ENCODE assay signal across 17 cellular contexts in genomic region chr22:49947296-49947622, GRCh38. TPM values are rescaled to one million over a fixed set of nuclear protein-coding genes. Genes with fewer than 3 reads are reported as not detected.
DNase-seq lines count a peak whose midpoint lies in the region; ATAC-seq and TF ChIP-seq lines count a peak whose summit lies in the region.
"Had no signal": no experiment of that assay in that cellular context is flagged by ENCODE, and none has a peak within 500 bp of the region (broad histone marks: within the 10 kb centered on the region; RNA-seq: fewer than 3 reads in every experiment).

No MANE protein-coding gene starts in this region.

- H3K36me3 Mint-ChIP-seq in brain: no peaks in the 10 kb centered on the region
- H3K36me3 Mint-ChIP-seq in naive thymus-derived CD4-positive, alpha-beta T cell: peaks cover 0 to 5% (median 0%) of the 10 kb centered on the region in 5 donors

- no peak overlapping the region; the same call in 1 of the 2 replicates for H3K14ac ChIP-seq in IMR-90 (replicated peaks; ENCODE audit: low read depth, low read length)

- H3K27ac ChIP-seq in IMR-90 (ENCODE audit: insufficient read depth, low read length) (no peak overlapping the region), upper lobe of left lung (peak overlapping the region; percentile 80 to 99 (median 91))
- H3K27ac ChIP-seq in naive thymus-derived CD4-positive, alpha-beta T cell (ENCODE audit: low read depth, low read length): peak overlapping the region; percentile 86

- H2BK20ac ChIP-seq in IMR-90 (ENCODE audit: low read depth, low read length): no peak overlapping the region

- H3K79me1 ChIP-seq in IMR-90 (ENCODE audit: low read depth in 1 of 2, low read length in 2 of 2): 0 out of 4 replicates have a peak, but pooled peaks cover 0 to 4% of the 10 kb centered on the region in 2 experiments

- POLR2A ChIA-PET in IMR-90 (lab: Charles Lee; ENCODE audit: unreplicated experiment): no interaction called here
- POLR2A ChIA-PET in naive thymus-derived CD4-positive, alpha-beta T cell (lab: Charles Lee): interaction anchor here (0.8 to 2.0 kb wide), 4 partner anchors 12 to 29 kb away, joined by 3 to 14 read pairs (median 8); partner anchors contain the start of genes ALG12, CRELD2 and PIM3

- H3K27me3 Mint-ChIP-seq in brain: no peaks in the 10 kb centered on the region
- H3K27me3 Mint-ChIP-seq in naive thymus-derived CD4-positive, alpha-beta T cell: no peaks in the 10 kb centered on the region
- H3K27me3 Mint-ChIP-seq: activated T-cell treated with anti-CD3 and anti-CD28 coated beads, Interleukin-2, amount 50 U/mL, for 24 hours had no signal

- H4K20me1 ChIP-seq in IMR-90 (ENCODE audit: insufficient read depth, low read length): no peaks in the 10 kb centered on the region

- H3K4ac ChIP-seq in IMR-90 (ENCODE audit: low read depth, low read length): peak overlapping the region; percentile 43; the same call in 1 of the 2 replicates

- 75% methylated on average over 5 of the region's 6 CpGs; no CpG with 5 or more reads in 1 of the 2 experiments for WGBS in IMR-90 (ENCODE audit: extremely low coverage in 2 of 2, insufficient read length in 1 of 2), 2 experiments
- WGBS in upper lobe of left lung, 2 donors: 69% methylated on average over 6 of the region's 6 CpGs; no CpG with 5 or more reads in 1 of the 2 donors

- dilution Hi-C loops in IMR-90 (cut with HindIII; ENCODE audit: low sequenced_read_pairs, unreplicated experiment): no loop called here

- no peak overlapping the region for H3K9ac ChIP-seq in IMR-90 (ENCODE audit: low read depth, low read length)

- H3K23ac ChIP-seq in IMR-90 (ENCODE audit: low read depth, low read length): no peak overlapping the region

- H3K56ac ChIP-seq in IMR-90 (ENCODE audit: extremely low read depth, insufficient read depth, low read length): no peak overlapping the region

- no peak for TF ChIP-seq EP300 in upper lobe of left lung (IDR thresholded peaks at IDR 0.05)

- H3K9me1 ChIP-seq in IMR-90 (ENCODE audit: insufficient read depth, low read length): peaks cover 13% of the 10 kb centered on the region

- H3K36me3 ChIP-seq in IMR-90 (ENCODE audit: control insufficient read depth, insufficient read depth, low read length) (no peaks in the 10 kb centered on the region), upper lobe of left lung (no peaks in the 10 kb centered on the region)
- no peaks in the 10 kb centered on the region for H3K36me3 ChIP-seq in naive thymus-derived CD4-positive, alpha-beta T cell (ENCODE audit: control insufficient read depth in 2 of 3, insufficient read depth in 3 of 3, low read length in 3 of 3)

- H3K9me3 Mint-ChIP-seq in brain: no peaks in the 10 kb centered on the region
- H3K9me3 Mint-ChIP-seq in naive thymus-derived CD4-positive, alpha-beta T cell: peaks cover 0 to 7% (median 0%) of the 10 kb centered on the region in 11 donors
- H3K9me3 Mint-ChIP-seq: activated T-cell treated with anti-CD3 and anti-CD28 coated beads, Interleukin-2, amount 50 U/mL, for 24 hours; HFFc6 had no signal

- peak overlapping the region; percentile 58 for H2AFZ ChIP-seq in IMR-90 (replicated peaks; ENCODE audit: low read length, poor library complexity)

- H3K4me1 Mint-ChIP-seq in brain: peaks cover 20% of the 10 kb centered on the region
- peaks cover 5 to 18% (median 9%) of the 10 kb centered on the region in 7 donors for H3K4me1 Mint-ChIP-seq in naive thymus-derived CD4-positive, alpha-beta T cell

- H4K91ac ChIP-seq in IMR-90 (ENCODE audit: insufficient read depth, low read depth, low read length): no peak overlapping the region; the same call in 1 of the 2 replicates

- H3K27ac Mint-ChIP-seq in brain: peak overlapping the region in 3 of 5 experiments; percentile 48 to 88 (median 86)
- H3K27ac Mint-ChIP-seq in naive thymus-derived CD4-positive, alpha-beta T cell: no peak overlapping the region
- H3K27ac Mint-ChIP-seq: HFFc6 had no signal

- no peak overlapping the region for H4K8ac ChIP-seq in IMR-90 (ENCODE audit: low read depth in 2 of 2, low read length in 2 of 2)

- ATAC-seq in IMR-90 (ENCODE audit: low read depth) (no peak), upper lobe of left lung (ENCODE audit: low FRiP score in 2 of 2) (no peak), GM19035 (IDR thresholded peaks at IDR 0.05; ENCODE audit: unreplicated experiment) (no peak)
- ATAC-seq in naive thymus-derived CD4-positive, alpha-beta T cell: no peak

- in situ Hi-C loops in IMR-90 (cut with MboI; ENCODE audit: low sequenced_read_pairs): no loop called here

- H3K4me3 ChIP-seq in IMR-90 (ENCODE audit: insufficient read depth, low read depth, low read length): no peak overlapping the region
- no peak overlapping the region for H3K4me3 ChIP-seq in naive thymus-derived CD4-positive, alpha-beta T cell (ENCODE audit: low read length)
- H3K4me3 ChIP-seq in upper lobe of left lung: peak overlapping the region in 3 of 4 donors; percentile 43 to 49 (median 46)

- intact Hi-C loops in IMR-90 (cut with micrococcal nuclease): no loop called here
- intact Hi-C loops in naive thymus-derived CD4-positive, alpha-beta T cell (cut with micrococcal nuclease): no loop called here
- intact Hi-C loops in cardiac septum (cut with DNase I): no loop called here

- no peak overlapping the region for H2BK15ac ChIP-seq in IMR-90 (ENCODE audit: low read depth, low read length)

- no TSS peak for BruUV-seq in IMR-90 (replicated peaks; lab: Mats Ljungman, UMichigan)

- no peak overlapping the region for H3K4me3 Mint-ChIP-seq in brain
- H3K4me3 Mint-ChIP-seq in naive thymus-derived CD4-positive, alpha-beta T cell: no peak overlapping the region
- H3K4me3 Mint-ChIP-seq: activated T-cell treated with anti-CD3 and anti-CD28 coated beads, Interleukin-2, amount 50 U/mL, for 24 hours; HFFc6 had no signal

- H2AK9ac ChIP-seq in IMR-90 (replicated peaks; ENCODE audit: low read depth, low read length, poor library complexity): peak overlapping the region; percentile 16

- no peaks in the 10 kb centered on the region for H3K9me3 ChIP-seq in IMR-90 (ENCODE audit: control insufficient read depth, insufficient read depth, low read length)
- no peaks in the 10 kb centered on the region for H3K9me3 ChIP-seq in naive thymus-derived CD4-positive, alpha-beta T cell (ENCODE audit: control insufficient read depth in 2 of 3, low read length in 3 of 3)
- no peaks in the 10 kb centered on the region for H3K9me3 ChIP-seq in upper lobe of left lung

- no peak for TF ChIP-seq POLR2A in IMR-90 (IDR thresholded peaks at IDR 0.05; ENCODE audit: low read depth, low read length)
- TF ChIP-seq POLR2A in upper lobe of left lung (IDR thresholded peaks at IDR 0.05): no peak

- H2AK5ac ChIP-seq in IMR-90 (ENCODE audit: low read depth, low read length): no peak overlapping the region

- H3K27me3 ChIP-seq in IMR-90 (ENCODE audit: control insufficient read depth, insufficient read depth, low read length): no peaks in the 10 kb centered on the region
- H3K27me3 ChIP-seq in naive thymus-derived CD4-positive, alpha-beta T cell (ENCODE audit: control insufficient read depth in 2 of 2, insufficient read depth in 2 of 2, low read length in 2 of 2): no peaks in the 10 kb centered on the region
- H3K27me3 ChIP-seq in upper lobe of left lung: no peaks in the 10 kb centered on the region

- no peak overlapping the region for H2BK5ac ChIP-seq in IMR-90 (ENCODE audit: low read depth, low read length, poor library complexity, severe bottlenecking)

- H3K4me1 ChIP-seq in IMR-90 (ENCODE audit: control insufficient read depth, insufficient read depth, low read length) (peaks cover 17% of the 10 kb centered on the region), upper lobe of left lung (peaks cover 16 to 49% (median 30%) of the 10 kb centered on the region in 4 donors)
- H3K4me1 ChIP-seq in naive thymus-derived CD4-positive, alpha-beta T cell (ENCODE audit: control insufficient read depth in 2 of 2, insufficient read depth in 2 of 2, low read length in 2 of 2): peaks cover 9 to 18% of the 10 kb centered on the region in 2 donors

- no peak for TF ChIP-seq RAD21 in IMR-90 (IDR thresholded peaks at IDR 0.05; ENCODE audit: low read length)

- H3K18ac ChIP-seq in IMR-90 (ENCODE audit: low read depth, low read length): no peak overlapping the region

- H3K4me2 ChIP-seq in IMR-90 (ENCODE audit: low read depth, low read length): no peak overlapping the region

- CTCF ChIA-PET in IMR-90 (lab: Yijun Ruan, JAX): no interaction called here
- CTCF ChIA-PET in naive thymus-derived CD4-positive, alpha-beta T cell (lab: Charles Lee): no interaction called here

- no peak overlapping the region for H4K5ac ChIP-seq in IMR-90 (ENCODE audit: low read depth, low read length)

- no peak overlapping the region for H2BK120ac ChIP-seq in IMR-90 (ENCODE audit: low read depth, low read length)

- DNase-seq in IMR-90 (no peak), upper lobe of left lung (peak in 1 of 2 donors; percentile 73), cardiac septum (ENCODE audit: low spot score) (no peak), SIG-M5 treated with dmso at 0.1 percent for 504 hours (lab: John Stamatoyannopoulos, UW; ENCODE audit: unreplicated experiment) (no peak)
- DNase-seq in naive thymus-derived CD4-positive, alpha-beta T cell: no peak
- DNase-seq: activated CD4-positive, CD25-positive, alpha-beta regulatory T cell treated with anti-CD3 and anti-CD28 coated beads, Interleukin-2, amount 50 U/mL, for 72 hours; activated CD8-positive, alpha-beta memory T cell treated with anti-CD3 and anti-CD28 coated beads for 24 hours; activated T-cell treated with anti-CD3 and anti-CD28 coated beads, Interleukin-2, amount 50 U/mL, for 24 hours; AML-193; head of caudate nucleus; HFFc6; NCI-H1105; RPMI8226; substantia nigra; T-helper 9 cell had no signal

- TF ChIP-seq CTCF in IMR-90 (conservative IDR thresholded peaks at IDR 0.05; ENCODE audit: low read depth, low read length): no peak
- TF ChIP-seq CTCF in brain (conservative IDR thresholded peaks at IDR 0.05): no peak
- no peak for TF ChIP-seq CTCF in upper lobe of left lung (IDR thresholded peaks at IDR 0.05)

RNA-seq across cellular contexts. Expression of gene PIM3, which starts 13.3 kb away (rescaled TPM):
- total RNA-seq in IMR-90 (2012; rRNA removed) (8.6 and 10.3 TPM in 2 replicates), upper lobe of left lung (100 to 1,000 TPM; 131 to 246 (median 156) TPM), cardiac septum (31.3 TPM)
- polyA plus RNA-seq in IMR-90 (2012; rRNA removed) (24.7 and 28.6 TPM in 2 replicates), brain (ENCODE audit: insufficient read depth, low read depth, low replicate concordance) (49.4 TPM)
- polyA plus RNA-seq in IMR-90 (2012; cell fraction: cytosol; rRNA removed): 31.4 and 45.1 TPM in 2 replicates
- polyA plus RNA-seq in IMR-90 (2012; cell fraction: nucleus; rRNA removed; ENCODE audit: low replicate concordance): 37.2 and 85.2 TPM in 2 replicates
- total RNA-seq in naive thymus-derived CD4-positive, alpha-beta T cell: 100 to 1,000 TPM in 2 of 5 experiments, 10 to 100 TPM in 3; 44.4 to 164 (median 78.3) TPM
- 10 to 100 TPM; 21.3 to 38.8 TPM for polyA plus RNA-seq in naive thymus-derived CD4-positive, alpha-beta T cell

RNA-seq across cellular contexts. Expression of gene CRELD2, which starts 28.8 kb away (rescaled TPM):
- total RNA-seq in IMR-90 (2012; rRNA removed) (36.1 and 36.2 TPM in 2 replicates), upper lobe of left lung (10 to 100 TPM; 31.2 to 72.6 (median 46.9) TPM), cardiac septum (32.9 TPM)
- polyA plus RNA-seq in IMR-90 (2012; rRNA removed) (70.7 and 82.0 TPM in 2 replicates), brain (ENCODE audit: insufficient read depth, low read depth, low replicate concordance) (18.8 TPM)
- 110 and 153 TPM in 2 replicates for polyA plus RNA-seq in IMR-90 (2012; cell fraction: cytosol; rRNA removed)
- polyA plus RNA-seq in IMR-90 (2012; cell fraction: nucleus; rRNA removed; ENCODE audit: low replicate concordance): 79.2 and 119 TPM in 2 replicates
- 10 to 100 TPM; 19.7 to 80.9 (median 28.5) TPM for total RNA-seq in naive thymus-derived CD4-positive, alpha-beta T cell
- polyA plus RNA-seq in naive thymus-derived CD4-positive, alpha-beta T cell: 10 to 100 TPM; 37.3 to 39.1 TPM

RNA-seq across cellular contexts. Expression of gene ALG12, which starts 29.0 kb away (rescaled TPM):
- total RNA-seq in IMR-90 (2012; rRNA removed) (5.6 and 7.2 TPM in 2 replicates), upper lobe of left lung (10 to 100 TPM; 14.2 to 32.5 (median 22.3) TPM), cardiac septum (14.3 TPM)
- polyA plus RNA-seq in IMR-90 (2012; rRNA removed) (10.9 and 11.2 TPM in 2 replicates), brain (ENCODE audit: insufficient read depth, low read depth, low replicate concordance) (10.8 TPM)
- 18.8 and 22.7 TPM in 2 replicates for polyA plus RNA-seq in IMR-90 (2012; cell fraction: cytosol; rRNA removed)
- polyA plus RNA-seq in IMR-90 (2012; cell fraction: nucleus; rRNA removed; ENCODE audit: low replicate concordance): 13.5 and 24.8 TPM in 2 replicates
- 10 to 100 TPM; 16.2 to 22.4 (median 19.5) TPM for total RNA-seq in naive thymus-derived CD4-positive, alpha-beta T cell
- polyA plus RNA-seq in naive thymus-derived CD4-positive, alpha-beta T cell: 10 to 100 TPM; 10.4 to 21.2 TPM

Comparison
In these comparisons a context has a peak if more than half of its experiments do, and no peak if none do; other contexts are left out.
1. H3K4me3 ChIP-seq: peak in upper lobe of left lung (3 of 4); none in IMR-90 (single experiment) and naive thymus-derived CD4-positive, alpha-beta T cell (single experiment).
2. H3K27ac Mint-ChIP-seq: peak in brain (3 of 5); none in naive thymus-derived CD4-positive, alpha-beta T cell (0 of 9).